Comparison of ENCODE assay signal across 18 cellular contexts in genomic region chr11:12416552-12416951, GRCh38. TPM values are rescaled to one million over a fixed set of nuclear protein-coding genes. Genes with fewer than 3 reads are reported as not detected.
"Had no signal": no experiment of that assay in that cellular context is flagged by ENCODE, and none has a peak within 500 bp of the region (broad histone marks: within the 10 kb centered on the region; RNA-seq: fewer than 3 reads in every experiment).

No MANE protein-coding gene starts in this region.

- H3K9me3 ChIP-seq: pancreas had no signal

- H3K36me3 Mint-ChIP-seq: activated naive CD4-positive, alpha-beta T cell treated with anti-CD3 and anti-CD28 coated beads, Interleukin-2, amount 50 U/mL, for 24 hours; immature natural killer cell; stimulated activated memory B cell treated with anti-CD40 and anti-IgM and Interleukin-4, amounts not matched to agents 10 μg/mL and 1 μg/mL and 100 μg/mL, for 72 hours; type B pancreatic cell; WTC11 had no signal

- H3K9ac ChIP-seq: neural progenitor cell had no signal

- H3K4me2 ChIP-seq: neural progenitor cell had no signal

- H3K4me3 ChIP-seq: neural progenitor cell, pancreas had no signal

- H3K27ac Mint-ChIP-seq: activated CD4-positive, alpha-beta memory T cell treated with anti-CD3 and anti-CD28 coated beads, Interleukin-2, amount 10 ng/mL, durations not matched to agents 7 days and 5 days; activated naive CD4-positive, alpha-beta T cell treated with anti-CD3 and anti-CD28 coated beads, Interleukin-2, amount 50 U/mL, for 24 hours; immature natural killer cell; neural progenitor cell; stimulated activated memory B cell treated with anti-CD40 and anti-IgM and Interleukin-4, amounts not matched to agents 10 μg/mL and 1 μg/mL and 100 μg/mL, for 72 hours; T-helper 17 cell; type B pancreatic cell; WTC11 had no signal

- H3K4me3 Mint-ChIP-seq: activated CD4-positive, alpha-beta memory T cell treated with anti-CD3 and anti-CD28 coated beads, Interleukin-2, amount 10 ng/mL, durations not matched to agents 7 days and 5 days; activated naive CD4-positive, alpha-beta T cell treated with anti-CD3 and anti-CD28 coated beads, Interleukin-2, amount 50 U/mL, for 24 hours; activated T-cell treated with anti-CD3 and anti-CD28 coated beads, Interleukin-2, amount 50 U/mL, for 4 hours; immature natural killer cell; neural progenitor cell; stimulated activated memory B cell treated with anti-CD40 and anti-IgM and Interleukin-4, amounts not matched to agents 10 μg/mL and 1 μg/mL and 100 μg/mL, for 72 hours; T-helper 17 cell; type B pancreatic cell; WTC11 had no signal

- DNase-seq: activated CD4-positive, alpha-beta memory T cell treated with anti-CD3 and anti-CD28 coated beads, Interleukin-2, amount 10 ng/mL, durations not matched to agents 7 days and 5 days; activated CD4-positive, alpha-beta T cell treated with anti-CD3 and anti-CD28 coated beads for 4 hours; activated effector memory CD4-positive, alpha-beta T cell treated with anti-CD3 and anti-CD28 coated beads, Interleukin-2, amount 50 U/mL, for 16 hours; activated T-cell treated with anti-CD3 and anti-CD28 coated beads, Interleukin-2, amount 50 U/mL, for 4 hours; caudate nucleus; cortex of kidney; effector CD4-positive, alpha-beta T cell; foreskin melanocyte; head of caudate nucleus; immature natural killer cell; pancreas; substantia nigra; T-helper 17 cell had no signal

- H3K9me3 Mint-ChIP-seq: activated CD4-positive, alpha-beta memory T cell treated with anti-CD3 and anti-CD28 coated beads, Interleukin-2, amount 10 ng/mL, durations not matched to agents 7 days and 5 days; activated naive CD4-positive, alpha-beta T cell treated with anti-CD3 and anti-CD28 coated beads, Interleukin-2, amount 50 U/mL, for 24 hours; activated T-cell treated with anti-CD3 and anti-CD28 coated beads, Interleukin-2, amount 50 U/mL, for 4 hours; neural progenitor cell; stimulated activated memory B cell treated with anti-CD40 and anti-IgM and Interleukin-4, amounts not matched to agents 10 μg/mL and 1 μg/mL and 100 μg/mL, for 72 hours; type B pancreatic cell; WTC11 had no signal

- H3K36me3 ChIP-seq: neural progenitor cell, pancreas had no signal

- H3K4me1 Mint-ChIP-seq: activated CD4-positive, alpha-beta memory T cell treated with anti-CD3 and anti-CD28 coated beads, Interleukin-2, amount 10 ng/mL, durations not matched to agents 7 days and 5 days; activated naive CD4-positive, alpha-beta T cell treated with anti-CD3 and anti-CD28 coated beads, Interleukin-2, amount 50 U/mL, for 24 hours; immature natural killer cell; stimulated activated memory B cell treated with anti-CD40 and anti-IgM and Interleukin-4, amounts not matched to agents 10 μg/mL and 1 μg/mL and 100 μg/mL, for 72 hours had no signal

- H3K27me3 Mint-ChIP-seq: activated naive CD4-positive, alpha-beta T cell treated with anti-CD3 and anti-CD28 coated beads, Interleukin-2, amount 50 U/mL, for 24 hours; type B pancreatic cell had no signal

- H3K27me3 ChIP-seq: neural progenitor cell, pancreas had no signal

- H3K27ac ChIP-seq: neural progenitor cell, pancreas had no signal

RNA-seq across cellular contexts. Expression of gene PARVA, which starts 39.2 kb away (rescaled TPM):
- polyA plus RNA-seq: immature natural killer cell had no signal
